In genomic region chr6:149565539-149566371, GRCh38 we compare ENCODE assay signal across 8 cellular contexts. TPM values are rescaled to one million over a fixed set of nuclear protein-coding genes. Genes with fewer than 3 reads are reported as not detected.
DNase-seq lines count a peak whose midpoint lies in the region; ATAC-seq and TF ChIP-seq lines count a peak whose summit lies in the region.

No MANE protein-coding gene starts in this region.

- H3K9ac ChIP-seq in iPS-20b (ENCODE audit: low read depth, low read length) (peak overlapping the region; percentile 82; the same call in 1 of the 2 replicates), skeletal muscle tissue (ENCODE audit: low read depth in 1 of 3, low read length in 3 of 3) (peak overlapping the region; percentile 57 to 91 (median 89))

- H3K27ac ChIP-seq in VCaP (peak overlapping the region; percentile 87), breast epithelium (peak overlapping the region; percentile 97 to 98), iPS-20b (ENCODE audit: low read length) (no peak overlapping the region), skeletal muscle tissue (ENCODE audit: low read depth, low read length) (peak overlapping the region; percentile 91)

- peak; percentile 92 for DNase-seq in ACHN
- DNase-seq in NCI-H2171 treated with DMSO at 0.1 percent for 48 hours (lab: John Stamatoyannopoulos, UW): peak; percentile 91
- DNase-seq in breast epithelium (ENCODE audit: low spot score in 2 of 2): peak; percentile 89 to 94

- no peaks in the 10 kb centered on the region for H3K4me1 ChIP-seq in breast epithelium
- no peaks in the 10 kb centered on the region for H3K4me1 ChIP-seq in iPS-20b (ENCODE audit: insufficient read depth, low read length)
- peaks cover 0 to 12% (median 8%) of the 10 kb centered on the region in 3 donors for H3K4me1 ChIP-seq in skeletal muscle tissue (ENCODE audit: control insufficient read depth in 3 of 3, insufficient read depth in 3 of 3, low read length in 3 of 3)

- H3K36me3 ChIP-seq in breast epithelium (no peaks in the 10 kb centered on the region), iPS-20b (ENCODE audit: insufficient read depth, low read depth, low read length) (no peaks in the 10 kb centered on the region), skeletal muscle tissue (ENCODE audit: control insufficient read depth in 3 of 3, insufficient read depth in 3 of 3, low read length in 3 of 3) (no peaks in the 10 kb centered on the region)

- H3K27me3 ChIP-seq in breast epithelium: no peaks in the 10 kb centered on the region
- peaks cover 8% of the 10 kb centered on the region for H3K27me3 ChIP-seq in iPS-20b (ENCODE audit: insufficient read depth, low read length)
- H3K27me3 ChIP-seq in skeletal muscle tissue (ENCODE audit: control insufficient read depth in 3 of 3, insufficient read depth in 3 of 3, low read length in 3 of 3): no peaks in the 10 kb centered on the region

- in situ Hi-C loops in ACHN (cut with HindIII; ENCODE audit: low pct_ligation_motif_present, low pct_unique_long_range_greater_than_20kb, low sequenced_read_pairs): no loop called here

- H3K9me3 ChIP-seq in breast epithelium (no peaks in the 10 kb centered on the region), iPS-20b (ENCODE audit: insufficient read depth, low read depth, low read length) (no peaks in the 10 kb centered on the region), skeletal muscle tissue (ENCODE audit: control insufficient read depth in 3 of 3, low read length in 3 of 3) (no peaks in the 10 kb centered on the region)

- TF ChIP-seq CTCF in VCaP (conservative IDR thresholded peaks at IDR 0.05): peak; percentile 81
- peak; percentile 24 to 70 (median 63) for TF ChIP-seq CTCF in breast epithelium (IDR thresholded peaks at IDR 0.05)

- ATAC-seq in GM18867 (IDR thresholded peaks at IDR 0.05; ENCODE audit: unreplicated experiment) (peak; percentile 83), HG03108 (IDR thresholded peaks at IDR 0.05; ENCODE audit: unreplicated experiment) (peak; percentile 74)

- TF ChIP-seq POLR2A in breast epithelium (IDR thresholded peaks at IDR 0.05): no peak

- H3K4me3 ChIP-seq in breast epithelium (peak overlapping the region; percentile 96 to 100 (median 98)), iPS-20b (ENCODE audit: low read length) (peak overlapping the region; percentile 97), skeletal muscle tissue (ENCODE audit: low read length in 3 of 3) (peak overlapping the region; percentile 83 to 95 (median 92))

- intact Hi-C loops in breast epithelium (cut with DNase I; ENCODE audit: low total_unique reads): no loop called here

RNA-seq across cellular contexts. Expression of gene GINM1, which starts 0.4 kb away (rescaled TPM):
- 10 to 100 TPM; 53.1 to 75.8 (median 54.7) TPM for total RNA-seq in breast epithelium
- total RNA-seq in skeletal muscle tissue: 41.2 TPM

RNA-seq across cellular contexts. Expression of gene PPIL4, which starts 19.9 kb away (rescaled TPM):
- total RNA-seq in breast epithelium (10 to 100 TPM; 34.7 to 46.0 (median 36.2) TPM), skeletal muscle tissue (19.3 TPM)
